24 cellular contexts compared by ENCODE assay signal in genomic region chr21:28614816-28615215, GRCh38.
"Had no signal": no experiment of that assay in that cellular context is flagged by ENCODE, and none has a peak within 500 bp of the region (broad histone marks: within the 10 kb centered on the region; RNA-seq: fewer than 3 reads in every experiment).

No MANE protein-coding gene starts in this region.

- H3K4me1 ChIP-seq: foreskin keratinocyte had no signal

- H3K27ac Mint-ChIP-seq: activated naive CD4-positive, alpha-beta T cell treated with anti-CD3 and anti-CD28 coated beads for 36 hours; activated naive CD8-positive, alpha-beta T cell treated with anti-CD3 and anti-CD28 coated beads, Interleukin-2, amount 10 ng/mL, durations not matched to agents 7 days and 5 days; activated T-helper 2 cell treated with anti-CD3 and anti-CD28 coated beads, Interferon-gamma antibody, Interleukin-2, Interleukin-4, amounts not matched to agents 10 μg/mL and 5 μg/mL and 100 μg/mL, durations not matched to agents 14 hours and 24 hours and 36 hours; brain; dendritic cell treated with granulocyte-macrophage colony-stimulating factor and Interleukin-4, amounts not matched to agents 40 ng/mL and 50 ng/mL, for 4 days; naive thymus-derived CD8-positive, alpha-beta T cell; neural progenitor cell; T-helper 2 cell treated with Interferon-gamma antibody and Interleukin-4, amounts not matched to agents 5 μg/mL and 100 μg/mL, for 36 hours had no signal

- H3K9me3 Mint-ChIP-seq: immature natural killer cell, neural progenitor cell had no signal

- H3K27ac ChIP-seq: foreskin keratinocyte, hepatocyte, neural progenitor cell, ovary, upper lobe of left lung, WERI-Rb-1 had no signal

- H3K27me3 Mint-ChIP-seq: activated naive CD8-positive, alpha-beta T cell treated with anti-CD3 and anti-CD28 coated beads, Interleukin-2, amount 10 ng/mL, durations not matched to agents 7 days and 5 days; brain; dendritic cell treated with granulocyte-macrophage colony-stimulating factor and Interleukin-4, amounts not matched to agents 40 ng/mL and 50 ng/mL, for 4 days; naive thymus-derived CD8-positive, alpha-beta T cell had no signal

- H3K9ac ChIP-seq: neural progenitor cell had no signal

- H3K27me3 ChIP-seq: foreskin keratinocyte, hepatocyte, neural progenitor cell, ovary, upper lobe of left lung had no signal

- H3K4me1 Mint-ChIP-seq: brain had no signal

- H3K36me3 Mint-ChIP-seq: brain, neural progenitor cell had no signal

- ATAC-seq: foreskin keratinocyte; left lobe of liver; naive thymus-derived CD8-positive, alpha-beta T cell; right cardiac atrium; stimulated activated naive CD8-positive, alpha-beta T cell treated with anti-CD3 and anti-CD28 coated beads, Interleukin-15, Interleukin-2, amounts not matched to agents 100 U/mL and 50 U/mL, for 24 hours had no signal

- DNase-seq: activated CD4-positive, alpha-beta T cell treated with anti-CD3 and anti-CD28 coated beads for 1 hour; activated naive CD4-positive, alpha-beta T cell treated with anti-CD3 and anti-CD28 coated beads for 36 hours; activated naive CD8-positive, alpha-beta T cell treated with anti-CD3 and anti-CD28 coated beads, Interleukin-2, amount 10 ng/mL, durations not matched to agents 7 days and 5 days; activated T-cell treated with anti-CD3 and anti-CD28 coated beads, Interleukin-2, amount 50 U/mL, for 1 hour; caudate nucleus; effector CD4-positive, alpha-beta T cell; foreskin keratinocyte; immature natural killer cell; naive thymus-derived CD8-positive, alpha-beta T cell; ovary; right cardiac atrium; stimulated activated CD4-positive, alpha-beta T cell treated with anti-CD3 and anti-CD28 coated beads, Interleukin-12 subunit alpha, Interleukin-12 subunit beta, amount 100 ng/mL, for 4 hours; stimulated activated CD4-positive, alpha-beta T cell treated with anti-CD3 and anti-CD28 coated beads, Interleukin-4, amount 100 ng/mL, for 4 hours; stimulated activated naive CD8-positive, alpha-beta T cell treated with anti-CD3 and anti-CD28 coated beads, Interleukin-15, Interleukin-2, amounts not matched to agents 100 U/mL and 50 U/mL, for 24 hours; upper lobe of left lung; WERI-Rb-1 had no signal

- H3K4me3 Mint-ChIP-seq: activated naive CD4-positive, alpha-beta T cell treated with anti-CD3 and anti-CD28 coated beads for 36 hours; activated naive CD8-positive, alpha-beta T cell treated with anti-CD3 and anti-CD28 coated beads, Interleukin-2, amount 10 ng/mL, durations not matched to agents 7 days and 5 days; brain; dendritic cell treated with granulocyte-macrophage colony-stimulating factor and Interleukin-4, amounts not matched to agents 40 ng/mL and 50 ng/mL, for 4 days; immature natural killer cell; naive thymus-derived CD8-positive, alpha-beta T cell; neural progenitor cell; T-helper 2 cell treated with Interferon-gamma antibody and Interleukin-4, amounts not matched to agents 5 μg/mL and 100 μg/mL, for 36 hours had no signal

- H3K9me3 ChIP-seq: ovary, upper lobe of left lung had no signal

- H3K4me3 ChIP-seq: hepatocyte, lung, neural progenitor cell, ovary, upper lobe of left lung had no signal

- H3K36me3 ChIP-seq: neural progenitor cell, ovary, upper lobe of left lung, WERI-Rb-1 had no signal
